20 cellular contexts compared by ENCODE assay signal in genomic region chrX:123771449-123772064, GRCh38. TPM values are rescaled to one million over a fixed set of nuclear protein-coding genes. Genes with fewer than 3 reads are reported as not detected.
A peak's percentile ranks its signal among the peaks of the same experiment; 100 is the strongest.
DNase-seq lines count a peak whose midpoint lies in the region; ATAC-seq and TF ChIP-seq lines count a peak whose summit lies in the region.
"Had no signal": no experiment of that assay in that cellular context is flagged by ENCODE, and none has a peak within 500 bp of the region (broad histone marks: within the 10 kb centered on the region; RNA-seq: fewer than 3 reads in every experiment).

No MANE protein-coding gene starts in this region.

- DNase-seq in renal cortical epithelial cell (ENCODE audit: low read depth): peak; percentile 67
- DNase-seq in endothelial cell (ENCODE audit: low spot score): no peak
- DNase-seq in upper lobe of left lung: no peak
- no peak for DNase-seq in H7
- no peak for DNase-seq in GOT3 (lab: John Stamatoyannopoulos, UW)
- DNase-seq: activated CD8-positive, alpha-beta memory T cell treated with anti-CD3 and anti-CD28 coated beads for 24 hours; caudate nucleus; heart right ventricle; NCI-H1417 treated with DMSO at 0.1 percent for 48 hours; NCI-H748 treated with DMSO at 0.1 percent for 48 hours; spleen; testis had no signal

- no peak for TF ChIP-seq POLR2A in upper lobe of left lung (IDR thresholded peaks at IDR 0.05)

- no peak for TF ChIP-seq EP300 in upper lobe of left lung (IDR thresholded peaks at IDR 0.05)

- no peaks in the 10 kb centered on the region for H3K4me1 Mint-ChIP-seq in endothelial cell (ENCODE audit: unreplicated experiment)
- H3K4me1 Mint-ChIP-seq: activated naive CD4-positive, alpha-beta T cell treated with anti-CD3 and anti-CD28 coated beads, Interleukin-2, amount 50 U/mL, for 24 hours had no signal

- no peak overlapping the region for H3K4me3 ChIP-seq in upper lobe of left lung
- no peak overlapping the region for H3K4me3 ChIP-seq in H7 (ENCODE audit: insufficient read depth, low read depth, low read length)
- H3K4me3 ChIP-seq: heart right ventricle, K562, lung, spleen, testis had no signal

- no peaks in the 10 kb centered on the region for H3K36me3 Mint-ChIP-seq in endothelial cell (ENCODE audit: low read depth, unreplicated experiment)
- H3K36me3 Mint-ChIP-seq: activated naive CD4-positive, alpha-beta T cell treated with anti-CD3 and anti-CD28 coated beads, Interleukin-2, amount 50 U/mL, for 24 hours had no signal

- no peak for TF ChIP-seq CTCF in endothelial cell (IDR thresholded peaks at IDR 0.05; ENCODE audit: unreplicated experiment)
- no peak for TF ChIP-seq CTCF in upper lobe of left lung (IDR thresholded peaks at IDR 0.05)

- no peaks in the 10 kb centered on the region for H3K36me3 ChIP-seq in upper lobe of left lung
- no peaks in the 10 kb centered on the region for H3K36me3 ChIP-seq in H7 (replicated peaks; ENCODE audit: control insufficient read depth, insufficient read depth, low read length)
- H3K36me3 ChIP-seq: heart right ventricle, neutrophil, spleen had no signal

- H3K9me3 ChIP-seq in upper lobe of left lung: no peaks in the 10 kb centered on the region
- H3K9me3 ChIP-seq: heart right ventricle, neutrophil, spleen, testis had no signal

- ATAC-seq in GM18907 (IDR thresholded peaks at IDR 0.05; ENCODE audit: unreplicated experiment): peak; percentile 96
- peak; percentile 64 for ATAC-seq in HG02642 (IDR thresholded peaks at IDR 0.05; ENCODE audit: poor library complexity, unreplicated experiment)
- ATAC-seq in HG03558 (IDR thresholded peaks at IDR 0.05; ENCODE audit: extremely low read depth, unreplicated experiment): peak; percentile 62
- ATAC-seq in upper lobe of left lung (ENCODE audit: low FRiP score in 2 of 2): no peak
- ATAC-seq: heart right ventricle, Right ventricle myocardium inferior had no signal

- no peaks in the 10 kb centered on the region for H3K4me1 ChIP-seq in upper lobe of left lung
- H3K4me1 ChIP-seq: heart right ventricle, spleen, testis had no signal

- H3K27ac ChIP-seq in upper lobe of left lung: no peak overlapping the region
- H3K27ac ChIP-seq: heart right ventricle, neutrophil, spleen, testis had no signal

- H3K27me3 ChIP-seq in upper lobe of left lung (no peaks in the 10 kb centered on the region), H7 (ENCODE audit: control insufficient read depth, insufficient read depth, low read length) (no peaks in the 10 kb centered on the region)
- H3K27me3 ChIP-seq: heart right ventricle, neutrophil, spleen, testis had no signal

- no peaks in the 10 kb centered on the region for H3K9me3 Mint-ChIP-seq in endothelial cell (ENCODE audit: unreplicated experiment)
- H3K9me3 Mint-ChIP-seq: activated naive CD4-positive, alpha-beta T cell treated with anti-CD3 and anti-CD28 coated beads, Interleukin-2, amount 50 U/mL, for 24 hours had no signal

- no peak overlapping the region for H3K27ac Mint-ChIP-seq in endothelial cell (ENCODE audit: unreplicated experiment)
- H3K27ac Mint-ChIP-seq: activated naive CD4-positive, alpha-beta T cell treated with anti-CD3 and anti-CD28 coated beads, Interleukin-2, amount 50 U/mL, for 24 hours had no signal

- no peaks in the 10 kb centered on the region for H3K27me3 Mint-ChIP-seq in endothelial cell (ENCODE audit: unreplicated experiment)
- H3K27me3 Mint-ChIP-seq: activated naive CD4-positive, alpha-beta T cell treated with anti-CD3 and anti-CD28 coated beads, Interleukin-2, amount 50 U/mL, for 24 hours had no signal

- WGBS in upper lobe of left lung, 2 donors: 69 to 74% methylated on average over 3 to 4 of the region's 4 CpGs

- H3K4me3 Mint-ChIP-seq in endothelial cell (ENCODE audit: unreplicated experiment): no peak overlapping the region
- H3K4me3 Mint-ChIP-seq: activated naive CD4-positive, alpha-beta T cell treated with anti-CD3 and anti-CD28 coated beads, Interleukin-2, amount 50 U/mL, for 24 hours had no signal

RNA-seq across cellular contexts. Expression of gene THOC2, which starts 38.7 kb away (rescaled TPM):
- 42.7 and 97.8 TPM in 2 replicates for total RNA-seq in renal cortical epithelial cell
- total RNA-seq in endothelial cell (ENCODE audit: unreplicated experiment): 94.3 TPM
- 100 to 1,000 TPM in 3 of 6 donors, 10 to 100 TPM in 3; 63.0 to 229 (median 103) TPM for total RNA-seq in upper lobe of left lung
- total RNA-seq in H7 (2014; rRNA removed; shearing (Covaris generic)): 43.3 and 65.8 TPM in 2 replicates

Comparison
In these comparisons a context has a peak if more than half of its experiments do, and no peak if none do; other contexts are left out.
1. ATAC-seq: peak in GM18907 (single experiment), HG02642 (single experiment) and HG03558 (single experiment); none in upper lobe of left lung (0 of 2).